Comparison of ENCODE assay signal across 20 cellular contexts in genomic region chr2:27363933-27364332, GRCh38.
"Had no signal": no experiment of that assay in that cellular context is flagged by ENCODE, and none has a peak within 500 bp of the region (broad histone marks: within the 10 kb centered on the region; RNA-seq: fewer than 3 reads in every experiment).

No MANE protein-coding gene starts in this region.

- H3K4me1 ChIP-seq: parathyroid adenoma had no signal

- H3K36me3 Mint-ChIP-seq: natural killer cell had no signal

- H3K36me3 ChIP-seq: uterus had no signal

- ATAC-seq: activated CD8-positive, alpha-beta T cell treated with anti-CD3 and anti-CD28 coated beads, Interleukin-2, amount 10 ng/mL, durations not matched to agents 7 days and 5 days; effector memory CD8-positive, alpha-beta T cell; natural killer cell; SK-N-SH treated with all-trans-retinoic acid at 6 μM for 48 hours had no signal

- DNase-seq: activated CD4-positive, CD25-positive, alpha-beta regulatory T cell treated with anti-CD3 and anti-CD28 coated beads, Interleukin-2, amount 50 U/mL, for 72 hours; activated CD8-positive, alpha-beta T cell treated with anti-CD3 and anti-CD28 coated beads, Interleukin-2, amount 10 ng/mL, durations not matched to agents 7 days and 5 days; activated naive CD8-positive, alpha-beta T cell treated with anti-CD3 and anti-CD28 coated beads, Interleukin-2, amount 10 ng/mL, durations not matched to agents 7 days and 5 days; anterior cingulate cortex; dermis blood vessel endothelial cell; effector memory CD8-positive, alpha-beta T cell; foreskin melanocyte; kidney glomerular epithelial cell; mesenchymal stem cell; natural killer cell; stimulated activated CD4-positive, alpha-beta T cell treated with anti-CD3 and anti-CD28 coated beads, Interleukin-2, amount 100 ng/mL, for 24 hours; T-helper 1 cell; T1000; uterus had no signal

- H3K4me3 ChIP-seq: breast epithelium, tibial nerve, uterus had no signal

- H3K9me3 Mint-ChIP-seq: activated naive CD8-positive, alpha-beta T cell treated with anti-CD3 and anti-CD28 coated beads, Interleukin-2, amount 10 ng/mL, durations not matched to agents 7 days and 5 days; effector memory CD8-positive, alpha-beta T cell; natural killer cell had no signal

- H3K27me3 ChIP-seq: breast epithelium, neutrophil, tibial nerve, uterus had no signal

- H3K9me3 ChIP-seq: breast epithelium, neutrophil, tibial nerve, uterus had no signal

- H3K27ac ChIP-seq: breast epithelium, epithelial cell of prostate, neutrophil, parathyroid adenoma, tibial nerve, uterus had no signal

- H3K27ac Mint-ChIP-seq: activated CD8-positive, alpha-beta T cell treated with anti-CD3 and anti-CD28 coated beads, Interleukin-2, amount 10 ng/mL, durations not matched to agents 7 days and 5 days; activated naive CD8-positive, alpha-beta T cell treated with anti-CD3 and anti-CD28 coated beads, Interleukin-2, amount 10 ng/mL, durations not matched to agents 7 days and 5 days; natural killer cell had no signal

- H3K27me3 Mint-ChIP-seq: activated naive CD8-positive, alpha-beta T cell treated with anti-CD3 and anti-CD28 coated beads, Interleukin-2, amount 10 ng/mL, durations not matched to agents 7 days and 5 days; effector memory CD8-positive, alpha-beta T cell had no signal

- H3K4me3 Mint-ChIP-seq: activated CD8-positive, alpha-beta T cell treated with anti-CD3 and anti-CD28 coated beads, Interleukin-2, amount 10 ng/mL, durations not matched to agents 7 days and 5 days; activated naive CD8-positive, alpha-beta T cell treated with anti-CD3 and anti-CD28 coated beads, Interleukin-2, amount 10 ng/mL, durations not matched to agents 7 days and 5 days; effector memory CD8-positive, alpha-beta T cell; natural killer cell had no signal
